Comparison of ENCODE assay signal across 8 cellular contexts in genomic region chrX:141176586-141177451, GRCh38. TPM values are rescaled to one million over a fixed set of nuclear protein-coding genes. Genes with fewer than 3 reads are reported as not detected.
DNase-seq lines count a peak whose midpoint lies in the region; ATAC-seq and TF ChIP-seq lines count a peak whose summit lies in the region.

Gene LDOC1 (minus strand): TSS chrX:141177129. CDS start chrX:141177021, 108 bp downstream.

- peak within 1 kb of the TSS; percentile 48 for H3K4me2 ChIP-seq in neural cell (ENCODE audit: low read length)

- H3K4me1 ChIP-seq in Peyer's patch: no peaks in the 10 kb centered on the region

- H3K79me2 ChIP-seq in neural cell (replicated peaks; ENCODE audit: insufficient read depth, low read length): no peaks in the 10 kb centered on the region

- H3K9me3 ChIP-seq in Peyer's patch: no peaks in the 10 kb centered on the region
- H3K9me3 ChIP-seq in neural cell (ENCODE audit: low read length): no peaks in the 10 kb centered on the region

- H3K9me2 ChIP-seq in neural cell (ENCODE audit: insufficient read depth, low read length): no peaks in the 10 kb centered on the region

- H3K36me3 ChIP-seq in Peyer's patch: no peaks in the 10 kb centered on the region
- H3K36me3 ChIP-seq in neural cell (ENCODE audit: insufficient read depth, low read length): no peaks in the 10 kb centered on the region

- peak within 1 kb of the TSS; percentile 87 for H3K9ac ChIP-seq in neural cell (ENCODE audit: low read length)

- no peak for TF ChIP-seq EP300 in neural cell (conservative IDR thresholded peaks at IDR 0.05; ENCODE audit: poor library complexity, severe bottlenecking)

- no peaks in the 10 kb centered on the region for H3F3A ChIP-seq in neural cell (ENCODE audit: insufficient read depth, low read length, poor library complexity, severe bottlenecking)

- H3K27me3 ChIP-seq in Peyer's patch (no peaks in the 10 kb centered on the region), neural cell (ENCODE audit: insufficient read depth, low read depth, low read length) (no peaks in the 10 kb centered on the region)

- H4K20me1 ChIP-seq in neural cell (ENCODE audit: insufficient read depth): no peaks in the 10 kb centered on the region

- TF ChIP-seq CTCF in Peyer's patch (IDR thresholded peaks at IDR 0.05) (no peak), foreskin fibroblast (IDR thresholded peaks at IDR 0.05; ENCODE audit: low read depth, low read length) (no peak), neural cell (IDR thresholded peaks at IDR 0.05; ENCODE audit: poor library complexity, severe bottlenecking) (no peak)

- no peak for TF ChIP-seq POLR2A in Peyer's patch (IDR thresholded peaks at IDR 0.05)

- no peak within 1 kb of the TSS for H3K27ac ChIP-seq in Peyer's patch
- H3K27ac ChIP-seq in neural cell (ENCODE audit: low read length): peak within 1 kb of the TSS; percentile 85

- DNase-seq in H4 (ENCODE audit: low spot score): peak; percentile 76
- DNase-seq in Peyer's patch: peak; percentile 59 to 78 (median 71)
- DNase-seq in activated naive CD4-positive, alpha-beta T cell treated with Interleukin-2 at 50 U/mL for 16 hours: peak; percentile 68
- peak; percentile 21 to 77 for DNase-seq in foreskin fibroblast
- DNase-seq in stimulated activated naive CD4-positive, alpha-beta T cell (lab: John Stamatoyannopoulos, UW): peak; percentile 32 to 75 (median 60)

- H2AFZ ChIP-seq in neural cell (ENCODE audit: low read depth, low read length): peak within 1 kb of the TSS; percentile 60

- peak within 1 kb of the TSS; percentile 29 to 50 (median 36) for H3K4me3 ChIP-seq in Peyer's patch
- peak within 1 kb of the TSS; percentile 62 to 74 for H3K4me3 ChIP-seq in foreskin fibroblast (ENCODE audit: low read depth in 1 of 2, low read length in 2 of 2)
- H3K4me3 ChIP-seq in neural cell (ENCODE audit: low read length): peak within 1 kb of the TSS; percentile 80

- peak; percentile 24 for TF ChIP-seq RAD21 in neural cell (conservative IDR thresholded peaks at IDR 0.05)

- ATAC-seq in HG02610 (IDR thresholded peaks at IDR 0.05; ENCODE audit: unreplicated experiment): no peak
- ATAC-seq in GM18870 (IDR thresholded peaks at IDR 0.05; ENCODE audit: unreplicated experiment): no peak

TF ChIP-seq in neural cell, 6 proteins besides CTCF, POLR2A, EP300 and RAD21:
- TF ChIP-seq EZH2 (IDR thresholded peaks at IDR 0.05; ENCODE audit: borderline replicate concordance, insufficient read depth, low read length, poor library complexity, severe bottlenecking) (no peak), MXI1 (conservative IDR thresholded peaks at IDR 0.05; ENCODE audit: poor library complexity, severe bottlenecking) (peak; percentile 44), POLR2AphosphoS5 (IDR thresholded peaks at IDR 0.05) (peak; percentile 61), REST (IDR thresholded peaks at IDR 0.05; ENCODE audit: borderline replicate concordance) (peak; percentile 83), TAF1 (IDR thresholded peaks at IDR 0.05; ENCODE audit: low read depth) (peak; percentile 46), SMC3 (conservative IDR thresholded peaks at IDR 0.05; ENCODE audit: poor library complexity) (no peak)

RNA-seq across cellular contexts. Expression of gene LDOC1, which starts in this region (rescaled TPM):
- 5.2 and 12.4 TPM in 2 replicates for total RNA-seq in H4 (2014; rRNA removed; shearing (Covaris generic))
- 1 to 10 TPM in 2 of 4 donors, not detected in 2; 1.1 to 1.5 TPM for total RNA-seq in Peyer's patch
- 6.8 and 7.2 TPM in 2 replicates for polyA plus RNA-seq in neural cell
- 6.1 and 9.5 TPM in 2 replicates for polyA minus RNA-seq in neural cell
